1 cellular context compared by ENCODE assay signal in genomic region chr18:35104391-35105051, GRCh38.
A peak's percentile ranks its signal among the peaks of the same experiment; 100 is the strongest.
TF ChIP-seq lines count a peak whose summit lies in the region.

No MANE protein-coding gene starts in this region.

TF ChIP-seq in K562, 482 proteins besides CTCF, POLR2A, EP300 and RAD21 (continued from another document and continues in another):
- no peak for TF ChIP-seq NR2C1 (IDR thresholded peaks at IDR 0.05)
- TF ChIP-seq NR2C1 (tag; IDR thresholded peaks at IDR 0.05) = peak; percentile 40
- no peak for TF ChIP-seq RBM17 (IDR thresholded peaks at IDR 0.05; ENCODE audit: borderline replicate concordance, low read depth, low read length)
- no peak for TF ChIP-seq NCOR1 (IDR thresholded peaks at IDR 0.05)
- TF ChIP-seq RBM15 (IDR thresholded peaks at IDR 0.05; ENCODE audit: insufficient read depth, low read length) = no peak
- peak; percentile 44 for TF ChIP-seq VEZF1 (CRISPR knock-in tag; IDR thresholded peaks at IDR 0.05)
- no peak for TF ChIP-seq ZNF124 (CRISPR knock-in tag; IDR thresholded peaks at IDR 0.05)
- TF ChIP-seq ZSCAN29 (IDR thresholded peaks at IDR 0.05) = no peak
- no peak for TF ChIP-seq CBX8 (IDR thresholded peaks at IDR 0.05; ENCODE audit: borderline replicate concordance, extremely low read depth, low read depth, low read length, poor library complexity, severe bottlenecking)
- no peak for TF ChIP-seq PRPF4 (IDR thresholded peaks at IDR 0.05; ENCODE audit: insufficient read depth, low read depth, low read length, poor library complexity, severe bottlenecking)
- TF ChIP-seq CBFA2T2 (conservative IDR thresholded peaks at IDR 0.05) = no peak
- TF ChIP-seq ZNF24 (IDR thresholded peaks at IDR 0.05) = no peak
- TF ChIP-seq REST (CRISPR knock-in tag; IDR thresholded peaks at IDR 0.05; ENCODE audit: low read depth) = no peak
- no peak for TF ChIP-seq MLX (CRISPR knock-in tag; conservative IDR thresholded peaks at IDR 0.05)
- TF ChIP-seq PKNOX1 (IDR thresholded peaks at IDR 0.05) = peak; percentile 82
- no peak for TF ChIP-seq ZBTB2 (IDR thresholded peaks at IDR 0.05)
- no peak for TF ChIP-seq RAD51 (IDR thresholded peaks at IDR 0.05; ENCODE audit: borderline replicate concordance, low read depth)
- no peak for TF ChIP-seq UBTF (IDR thresholded peaks at IDR 0.05; ENCODE audit: borderline replicate concordance in 1 of 2, low read depth in 2 of 2, low read length in 2 of 2)
- TF ChIP-seq NR2C2 (CRISPR knock-in tag; IDR thresholded peaks at IDR 0.05) = no peak
- TF ChIP-seq NR2C2 (tag; IDR thresholded peaks at IDR 0.05) = no peak
- no peak for TF ChIP-seq ARID2 (IDR thresholded peaks at IDR 0.05)
- no peak for TF ChIP-seq SUPT5H (IDR thresholded peaks at IDR 0.05)
- TF ChIP-seq FOXK2 (conservative IDR thresholded peaks at IDR 0.05 in 1 of 2, IDR thresholded peaks at IDR 0.05 in 1 of 2; ENCODE audit: low read depth in 2 of 2) = peak in 1 of 2 experiments; percentile 50; a peak in 1 of 4 replicates
- no peak for TF ChIP-seq ZNF274 (IDR thresholded peaks at IDR 0.05; ENCODE audit: borderline replicate concordance, low read depth, low read length)
- TF ChIP-seq HMGXB4 (CRISPR knock-in tag; IDR thresholded peaks at IDR 0.05) = no peak
- TF ChIP-seq ELK1 (CRISPR knock-in tag; IDR thresholded peaks at IDR 0.05) = no peak
- TF ChIP-seq ATF3 (IDR thresholded peaks at IDR 0.05) = no peak
- no peak for TF ChIP-seq ATF3 (CRISPR knock-in tag; conservative IDR thresholded peaks at IDR 0.05)
- no peak for TF ChIP-seq SREBF2 (CRISPR knock-in tag; IDR thresholded peaks at IDR 0.05)
- no peak for TF ChIP-seq MEF2A (IDR thresholded peaks at IDR 0.05; ENCODE audit: control insufficient read depth, low read depth, low read length)
- TF ChIP-seq HOXB6 (CRISPR knock-in tag; IDR thresholded peaks at IDR 0.05; ENCODE audit: borderline replicate concordance) = no peak
- TF ChIP-seq ZNF12 (CRISPR knock-in tag; IDR thresholded peaks at IDR 0.05) = no peak
- no peak for TF ChIP-seq KLF10 (CRISPR knock-in tag; IDR thresholded peaks at IDR 0.05)
- no peak for TF ChIP-seq ZNF41 (CRISPR knock-in tag; conservative IDR thresholded peaks at IDR 0.05)
- no peak for TF ChIP-seq ZBTB8A (IDR thresholded peaks at IDR 0.05; ENCODE audit: partially characterized antibody)
- peak; percentile 53 for TF ChIP-seq CCNT2 (IDR thresholded peaks at IDR 0.05; ENCODE audit: borderline replicate concordance, extremely low read depth, insufficient read length, low read depth, low read length)
- TF ChIP-seq ZNF232 (CRISPR knock-in tag; IDR thresholded peaks at IDR 0.05) = no peak
- TF ChIP-seq GATAD2B (IDR thresholded peaks at IDR 0.05; ENCODE audit: borderline replicate concordance) = no peak
- TF ChIP-seq TBL1XR1 (IDR thresholded peaks at IDR 0.05; ENCODE audit: low read length in 2 of 2) = no peak
- TF ChIP-seq EGR1 (conservative IDR thresholded peaks at IDR 0.05) = no peak
- TF ChIP-seq ZKSCAN1 (IDR thresholded peaks at IDR 0.05; ENCODE audit: low read depth, low read length) = no peak
- no peak; the same call in 1 of the 2 replicates for TF ChIP-seq ZNF449 (CRISPR knock-in tag; IDR thresholded peaks at IDR 0.05)
- no peak for TF ChIP-seq NR4A1 (CRISPR knock-in tag; IDR thresholded peaks at IDR 0.05)
- TF ChIP-seq NR4A1 (tag; IDR thresholded peaks at IDR 0.05) = 0 out of 2 replicates have a peak, but pooled peaks have one; percentile 71
- no peak for TF ChIP-seq ID3 (CRISPR knock-in tag; IDR thresholded peaks at IDR 0.05)
- TF ChIP-seq ID3 (tag; IDR thresholded peaks at IDR 0.05) = no peak
- TF ChIP-seq GTF2E2 (tag; IDR thresholded peaks at IDR 0.05) = no peak
- TF ChIP-seq MCM2 (IDR thresholded peaks at IDR 0.05; ENCODE audit: low read depth) = no peak
- peak; percentile 61; the same call in 1 of the 2 replicates for TF ChIP-seq SMARCA5 (IDR thresholded peaks at IDR 0.05)
- no peak for TF ChIP-seq MCM3 (IDR thresholded peaks at IDR 0.05)
- TF ChIP-seq RFX5 (IDR thresholded peaks at IDR 0.05; ENCODE audit: low read depth, low read length) = no peak
